In the genomic region with DNA sequence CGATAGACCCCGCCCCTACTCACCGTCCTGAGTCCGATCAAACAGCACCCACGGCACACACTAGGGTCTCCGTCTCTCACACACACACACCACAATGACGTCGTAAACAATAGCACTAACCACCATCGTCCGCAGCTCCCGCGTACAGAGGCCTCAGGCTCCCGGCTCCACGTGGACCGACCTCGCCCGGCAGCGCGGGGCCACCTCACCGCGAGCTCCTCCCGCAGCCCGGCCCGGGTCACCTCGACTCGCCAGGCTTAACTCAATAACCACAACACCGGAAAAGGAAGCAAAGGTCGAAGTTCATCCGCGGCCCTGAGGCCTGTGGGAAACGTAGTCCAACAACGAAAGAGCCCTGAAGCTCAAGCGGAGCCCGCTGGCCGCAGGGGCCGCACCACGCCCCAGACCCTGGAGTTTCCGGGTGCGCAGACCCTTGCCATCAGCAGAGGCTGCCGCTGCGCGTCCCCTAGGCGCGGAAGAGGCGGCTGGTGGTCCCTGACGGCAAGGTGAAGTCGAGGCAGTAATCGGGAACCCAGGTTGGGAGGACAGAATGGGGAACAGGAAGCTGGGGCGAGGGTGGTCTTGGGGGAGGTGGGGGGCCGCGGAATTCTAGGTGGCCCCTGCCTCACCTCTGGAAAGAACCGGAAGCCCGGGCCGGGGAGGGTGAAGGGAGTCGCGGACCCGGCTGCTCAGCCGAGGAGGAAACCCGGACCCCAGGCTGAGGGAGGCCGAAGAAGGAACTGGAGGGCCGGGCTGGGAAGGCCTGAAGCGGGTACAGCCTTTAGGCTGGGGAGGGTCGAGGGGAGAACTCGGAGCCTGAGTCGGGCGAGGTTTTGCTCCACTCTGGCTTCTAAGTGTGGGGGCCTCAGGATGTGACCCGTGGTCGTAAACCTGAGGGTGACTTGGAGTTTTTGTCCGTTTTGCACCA, we compare ENCODE assay signal across 1 cellular context.
TF ChIP-seq lines count a peak whose summit lies in the region.

A gene (minus strand): TSS at position 273 of the 928 bp plus-strand sequence. CDS start 946 bp downstream, outside the sequence.

TF ChIP-seq in WTC11, 78 proteins besides CTCF, POLR2A, EP300 and RAD21 (continued from another document and continues in another):
- TF ChIP-seq ZNF219 (CRISPR knock-in tag; IDR thresholded peaks at IDR 0.05; ENCODE audit: borderline replicate concordance) (no peak), TCF7 (CRISPR knock-in tag; IDR thresholded peaks at IDR 0.05; ENCODE audit: low read depth) (peak; percentile 64; the same call in 1 of the 2 replicates), SOX15 (CRISPR knock-in tag; IDR thresholded peaks at IDR 0.05) (no peak), ZNF138 (CRISPR knock-in tag; conservative IDR thresholded peaks at IDR 0.05) (no peak), ELF4 (CRISPR knock-in tag; IDR thresholded peaks at IDR 0.05; ENCODE audit: low read depth) (no peak), CBFB (CRISPR knock-in tag; IDR thresholded peaks at IDR 0.05; ENCODE audit: low read depth) (no peak), OVOL2 (CRISPR knock-in tag; IDR thresholded peaks at IDR 0.05; ENCODE audit: borderline replicate concordance) (no peak), NFE2L1 (CRISPR knock-in tag; IDR thresholded peaks at IDR 0.05) (no peak), ZNF416 (CRISPR knock-in tag; IDR thresholded peaks at IDR 0.05) (no peak), ZNF232 (CRISPR knock-in tag; IDR thresholded peaks at IDR 0.05) (peak; percentile 54; the same call in 1 of the 2 replicates), ESRRA (CRISPR knock-in tag; IDR thresholded peaks at IDR 0.05; ENCODE audit: borderline replicate concordance) (no peak), SP1 (CRISPR knock-in tag; conservative IDR thresholded peaks at IDR 0.05) (peak; percentile 72), MXD4 (CRISPR knock-in tag; IDR thresholded peaks at IDR 0.05; ENCODE audit: borderline replicate concordance) (no peak), JAZF1 (CRISPR knock-in tag; IDR thresholded peaks at IDR 0.05) (no peak), RORB (CRISPR knock-in tag; IDR thresholded peaks at IDR 0.05) (no peak), NFATC4 (CRISPR knock-in tag; IDR thresholded peaks at IDR 0.05) (no peak), ETV6 (CRISPR knock-in tag; IDR thresholded peaks at IDR 0.05) (peak; percentile 91; the same call in 1 of the 2 replicates), GABPB1 (CRISPR knock-in tag; IDR thresholded peaks at IDR 0.05) (peak; percentile 86), FOXK1 (CRISPR knock-in tag; IDR thresholded peaks at IDR 0.05) (peak; percentile 96), ZNF671 (CRISPR knock-in tag; IDR thresholded peaks at IDR 0.05) (no peak), TEAD4 (CRISPR knock-in tag; IDR thresholded peaks at IDR 0.05) (no peak), RELA (CRISPR knock-in tag; IDR thresholded peaks at IDR 0.05; ENCODE audit: borderline replicate concordance) (no peak), EMX1 (CRISPR knock-in tag; IDR thresholded peaks at IDR 0.05) (no peak), TEAD1 (CRISPR knock-in tag; IDR thresholded peaks at IDR 0.05) (peak; percentile 61; the same call in 1 of the 2 replicates)
- TF ChIP-seq, protein P1, sequence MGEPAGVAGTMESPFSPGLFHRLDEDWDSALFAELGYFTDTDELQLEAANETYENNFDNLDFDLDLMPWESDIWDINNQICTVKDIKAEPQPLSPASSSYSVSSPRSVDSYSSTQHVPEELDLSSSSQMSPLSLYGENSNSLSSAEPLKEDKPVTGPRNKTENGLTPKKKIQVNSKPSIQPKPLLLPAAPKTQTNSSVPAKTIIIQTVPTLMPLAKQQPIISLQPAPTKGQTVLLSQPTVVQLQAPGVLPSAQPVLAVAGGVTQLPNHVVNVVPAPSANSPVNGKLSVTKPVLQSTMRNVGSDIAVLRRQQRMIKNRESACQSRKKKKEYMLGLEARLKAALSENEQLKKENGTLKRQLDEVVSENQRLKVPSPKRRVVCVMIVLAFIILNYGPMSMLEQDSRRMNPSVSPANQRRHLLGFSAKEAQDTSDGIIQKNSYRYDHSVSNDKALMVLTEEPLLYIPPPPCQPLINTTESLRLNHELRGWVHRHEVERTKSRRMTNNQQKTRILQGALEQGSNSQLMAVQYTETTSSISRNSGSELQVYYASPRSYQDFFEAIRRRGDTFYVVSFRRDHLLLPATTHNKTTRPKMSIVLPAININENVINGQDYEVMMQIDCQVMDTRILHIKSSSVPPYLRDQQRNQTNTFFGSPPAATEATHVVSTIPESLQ (CRISPR knock-in tag; IDR thresholded peaks at IDR 0.05): no peak
- TF ChIP-seq, protein P2, sequence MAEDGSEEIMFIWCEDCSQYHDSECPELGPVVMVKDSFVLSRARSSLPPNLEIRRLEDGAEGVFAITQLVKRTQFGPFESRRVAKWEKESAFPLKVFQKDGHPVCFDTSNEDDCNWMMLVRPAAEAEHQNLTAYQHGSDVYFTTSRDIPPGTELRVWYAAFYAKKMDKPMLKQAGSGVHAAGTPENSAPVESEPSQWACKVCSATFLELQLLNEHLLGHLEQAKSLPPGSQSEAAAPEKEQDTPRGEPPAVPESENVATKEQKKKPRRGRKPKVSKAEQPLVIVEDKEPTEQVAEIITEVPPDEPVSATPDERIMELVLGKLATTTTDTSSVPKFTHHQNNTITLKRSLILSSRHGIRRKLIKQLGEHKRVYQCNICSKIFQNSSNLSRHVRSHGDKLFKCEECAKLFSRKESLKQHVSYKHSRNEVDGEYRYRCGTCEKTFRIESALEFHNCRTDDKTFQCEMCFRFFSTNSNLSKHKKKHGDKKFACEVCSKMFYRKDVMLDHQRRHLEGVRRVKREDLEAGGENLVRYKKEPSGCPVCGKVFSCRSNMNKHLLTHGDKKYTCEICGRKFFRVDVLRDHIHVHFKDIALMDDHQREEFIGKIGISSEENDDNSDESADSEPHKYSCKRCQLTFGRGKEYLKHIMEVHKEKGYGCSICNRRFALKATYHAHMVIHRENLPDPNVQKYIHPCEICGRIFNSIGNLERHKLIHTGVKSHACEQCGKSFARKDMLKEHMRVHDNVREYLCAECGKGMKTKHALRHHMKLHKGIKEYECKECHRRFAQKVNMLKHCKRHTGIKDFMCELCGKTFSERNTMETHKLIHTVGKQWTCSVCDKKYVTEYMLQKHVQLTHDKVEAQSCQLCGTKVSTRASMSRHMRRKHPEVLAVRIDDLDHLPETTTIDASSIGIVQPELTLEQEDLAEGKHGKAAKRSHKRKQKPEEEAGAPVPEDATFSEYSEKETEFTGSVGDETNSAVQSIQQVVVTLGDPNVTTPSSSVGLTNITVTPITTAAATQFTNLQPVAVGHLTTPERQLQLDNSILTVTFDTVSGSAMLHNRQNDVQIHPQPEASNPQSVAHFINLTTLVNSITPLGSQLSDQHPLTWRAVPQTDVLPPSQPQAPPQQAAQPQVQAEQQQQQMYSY (CRISPR knock-in tag; IDR thresholded peaks at IDR 0.05): no peak
- TF ChIP-seq, protein P3, sequence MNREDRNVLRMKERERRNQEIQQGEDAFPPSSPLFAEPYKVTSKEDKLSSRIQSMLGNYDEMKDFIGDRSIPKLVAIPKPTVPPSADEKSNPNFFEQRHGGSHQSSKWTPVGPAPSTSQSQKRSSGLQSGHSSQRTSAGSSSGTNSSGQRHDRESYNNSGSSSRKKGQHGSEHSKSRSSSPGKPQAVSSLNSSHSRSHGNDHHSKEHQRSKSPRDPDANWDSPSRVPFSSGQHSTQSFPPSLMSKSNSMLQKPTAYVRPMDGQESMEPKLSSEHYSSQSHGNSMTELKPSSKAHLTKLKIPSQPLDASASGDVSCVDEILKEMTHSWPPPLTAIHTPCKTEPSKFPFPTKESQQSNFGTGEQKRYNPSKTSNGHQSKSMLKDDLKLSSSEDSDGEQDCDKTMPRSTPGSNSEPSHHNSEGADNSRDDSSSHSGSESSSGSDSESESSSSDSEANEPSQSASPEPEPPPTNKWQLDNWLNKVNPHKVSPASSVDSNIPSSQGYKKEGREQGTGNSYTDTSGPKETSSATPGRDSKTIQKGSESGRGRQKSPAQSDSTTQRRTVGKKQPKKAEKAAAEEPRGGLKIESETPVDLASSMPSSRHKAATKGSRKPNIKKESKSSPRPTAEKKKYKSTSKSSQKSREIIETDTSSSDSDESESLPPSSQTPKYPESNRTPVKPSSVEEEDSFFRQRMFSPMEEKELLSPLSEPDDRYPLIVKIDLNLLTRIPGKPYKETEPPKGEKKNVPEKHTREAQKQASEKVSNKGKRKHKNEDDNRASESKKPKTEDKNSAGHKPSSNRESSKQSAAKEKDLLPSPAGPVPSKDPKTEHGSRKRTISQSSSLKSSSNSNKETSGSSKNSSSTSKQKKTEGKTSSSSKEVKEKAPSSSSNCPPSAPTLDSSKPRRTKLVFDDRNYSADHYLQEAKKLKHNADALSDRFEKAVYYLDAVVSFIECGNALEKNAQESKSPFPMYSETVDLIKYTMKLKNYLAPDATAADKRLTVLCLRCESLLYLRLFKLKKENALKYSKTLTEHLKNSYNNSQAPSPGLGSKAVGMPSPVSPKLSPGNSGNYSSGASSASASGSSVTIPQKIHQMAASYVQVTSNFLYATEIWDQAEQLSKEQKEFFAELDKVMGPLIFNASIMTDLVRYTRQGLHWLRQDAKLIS (CRISPR knock-in tag; IDR thresholded peaks at IDR 0.05; ENCODE audit: borderline replicate concordance): no peak; the same call in 1 of the 2 replicates
- TF ChIP-seq, protein P4, sequence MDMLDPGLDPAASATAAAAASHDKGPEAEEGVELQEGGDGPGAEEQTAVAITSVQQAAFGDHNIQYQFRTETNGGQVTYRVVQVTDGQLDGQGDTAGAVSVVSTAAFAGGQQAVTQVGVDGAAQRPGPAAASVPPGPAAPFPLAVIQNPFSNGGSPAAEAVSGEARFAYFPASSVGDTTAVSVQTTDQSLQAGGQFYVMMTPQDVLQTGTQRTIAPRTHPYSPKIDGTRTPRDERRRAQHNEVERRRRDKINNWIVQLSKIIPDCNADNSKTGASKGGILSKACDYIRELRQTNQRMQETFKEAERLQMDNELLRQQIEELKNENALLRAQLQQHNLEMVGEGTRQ (CRISPR knock-in tag; IDR thresholded peaks at IDR 0.05): peak; percentile 45; the same call in 1 of the 2 replicates
- TF ChIP-seq, protein P5, sequence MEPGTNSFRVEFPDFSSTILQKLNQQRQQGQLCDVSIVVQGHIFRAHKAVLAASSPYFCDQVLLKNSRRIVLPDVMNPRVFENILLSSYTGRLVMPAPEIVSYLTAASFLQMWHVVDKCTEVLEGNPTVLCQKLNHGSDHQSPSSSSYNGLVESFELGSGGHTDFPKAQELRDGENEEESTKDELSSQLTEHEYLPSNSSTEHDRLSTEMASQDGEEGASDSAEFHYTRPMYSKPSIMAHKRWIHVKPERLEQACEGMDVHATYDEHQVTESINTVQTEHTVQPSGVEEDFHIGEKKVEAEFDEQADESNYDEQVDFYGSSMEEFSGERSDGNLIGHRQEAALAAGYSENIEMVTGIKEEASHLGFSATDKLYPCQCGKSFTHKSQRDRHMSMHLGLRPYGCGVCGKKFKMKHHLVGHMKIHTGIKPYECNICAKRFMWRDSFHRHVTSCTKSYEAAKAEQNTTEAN (CRISPR knock-in tag; IDR thresholded peaks at IDR 0.05): peak; percentile 45; the same call in 1 of the 2 replicates
- TF ChIP-seq, protein P6, sequence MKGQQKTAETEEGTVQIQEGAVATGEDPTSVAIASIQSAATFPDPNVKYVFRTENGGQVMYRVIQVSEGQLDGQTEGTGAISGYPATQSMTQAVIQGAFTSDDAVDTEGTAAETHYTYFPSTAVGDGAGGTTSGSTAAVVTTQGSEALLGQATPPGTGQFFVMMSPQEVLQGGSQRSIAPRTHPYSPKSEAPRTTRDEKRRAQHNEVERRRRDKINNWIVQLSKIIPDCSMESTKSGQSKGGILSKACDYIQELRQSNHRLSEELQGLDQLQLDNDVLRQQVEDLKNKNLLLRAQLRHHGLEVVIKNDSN (CRISPR knock-in tag; IDR thresholded peaks at IDR 0.05): peak; percentile 56; the same call in 1 of the 2 replicates
- TF ChIP-seq, protein P7, sequence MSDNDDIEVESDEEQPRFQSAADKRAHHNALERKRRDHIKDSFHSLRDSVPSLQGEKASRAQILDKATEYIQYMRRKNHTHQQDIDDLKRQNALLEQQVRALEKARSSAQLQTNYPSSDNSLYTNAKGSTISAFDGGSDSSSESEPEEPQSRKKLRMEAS (CRISPR knock-in tag; IDR thresholded peaks at IDR 0.05): peak; percentile 94
- TF ChIP-seq, protein P8, sequence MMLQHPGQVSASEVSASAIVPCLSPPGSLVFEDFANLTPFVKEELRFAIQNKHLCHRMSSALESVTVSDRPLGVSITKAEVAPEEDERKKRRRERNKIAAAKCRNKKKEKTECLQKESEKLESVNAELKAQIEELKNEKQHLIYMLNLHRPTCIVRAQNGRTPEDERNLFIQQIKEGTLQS (CRISPR knock-in tag; conservative IDR thresholded peaks at IDR 0.05): no peak
- TF ChIP-seq, protein P9, sequence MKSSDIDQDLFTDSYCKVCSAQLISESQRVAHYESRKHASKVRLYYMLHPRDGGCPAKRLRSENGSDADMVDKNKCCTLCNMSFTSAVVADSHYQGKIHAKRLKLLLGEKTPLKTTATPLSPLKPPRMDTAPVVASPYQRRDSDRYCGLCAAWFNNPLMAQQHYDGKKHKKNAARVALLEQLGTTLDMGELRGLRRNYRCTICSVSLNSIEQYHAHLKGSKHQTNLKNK (CRISPR knock-in tag; IDR thresholded peaks at IDR 0.05): no peak
- TF ChIP-seq, protein P10, sequence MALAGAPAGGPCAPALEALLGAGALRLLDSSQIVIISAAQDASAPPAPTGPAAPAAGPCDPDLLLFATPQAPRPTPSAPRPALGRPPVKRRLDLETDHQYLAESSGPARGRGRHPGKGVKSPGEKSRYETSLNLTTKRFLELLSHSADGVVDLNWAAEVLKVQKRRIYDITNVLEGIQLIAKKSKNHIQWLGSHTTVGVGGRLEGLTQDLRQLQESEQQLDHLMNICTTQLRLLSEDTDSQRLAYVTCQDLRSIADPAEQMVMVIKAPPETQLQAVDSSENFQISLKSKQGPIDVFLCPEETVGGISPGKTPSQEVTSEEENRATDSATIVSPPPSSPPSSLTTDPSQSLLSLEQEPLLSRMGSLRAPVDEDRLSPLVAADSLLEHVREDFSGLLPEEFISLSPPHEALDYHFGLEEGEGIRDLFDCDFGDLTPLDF (CRISPR knock-in tag; IDR thresholded peaks at IDR 0.05): no peak
- TF ChIP-seq, protein P11, sequence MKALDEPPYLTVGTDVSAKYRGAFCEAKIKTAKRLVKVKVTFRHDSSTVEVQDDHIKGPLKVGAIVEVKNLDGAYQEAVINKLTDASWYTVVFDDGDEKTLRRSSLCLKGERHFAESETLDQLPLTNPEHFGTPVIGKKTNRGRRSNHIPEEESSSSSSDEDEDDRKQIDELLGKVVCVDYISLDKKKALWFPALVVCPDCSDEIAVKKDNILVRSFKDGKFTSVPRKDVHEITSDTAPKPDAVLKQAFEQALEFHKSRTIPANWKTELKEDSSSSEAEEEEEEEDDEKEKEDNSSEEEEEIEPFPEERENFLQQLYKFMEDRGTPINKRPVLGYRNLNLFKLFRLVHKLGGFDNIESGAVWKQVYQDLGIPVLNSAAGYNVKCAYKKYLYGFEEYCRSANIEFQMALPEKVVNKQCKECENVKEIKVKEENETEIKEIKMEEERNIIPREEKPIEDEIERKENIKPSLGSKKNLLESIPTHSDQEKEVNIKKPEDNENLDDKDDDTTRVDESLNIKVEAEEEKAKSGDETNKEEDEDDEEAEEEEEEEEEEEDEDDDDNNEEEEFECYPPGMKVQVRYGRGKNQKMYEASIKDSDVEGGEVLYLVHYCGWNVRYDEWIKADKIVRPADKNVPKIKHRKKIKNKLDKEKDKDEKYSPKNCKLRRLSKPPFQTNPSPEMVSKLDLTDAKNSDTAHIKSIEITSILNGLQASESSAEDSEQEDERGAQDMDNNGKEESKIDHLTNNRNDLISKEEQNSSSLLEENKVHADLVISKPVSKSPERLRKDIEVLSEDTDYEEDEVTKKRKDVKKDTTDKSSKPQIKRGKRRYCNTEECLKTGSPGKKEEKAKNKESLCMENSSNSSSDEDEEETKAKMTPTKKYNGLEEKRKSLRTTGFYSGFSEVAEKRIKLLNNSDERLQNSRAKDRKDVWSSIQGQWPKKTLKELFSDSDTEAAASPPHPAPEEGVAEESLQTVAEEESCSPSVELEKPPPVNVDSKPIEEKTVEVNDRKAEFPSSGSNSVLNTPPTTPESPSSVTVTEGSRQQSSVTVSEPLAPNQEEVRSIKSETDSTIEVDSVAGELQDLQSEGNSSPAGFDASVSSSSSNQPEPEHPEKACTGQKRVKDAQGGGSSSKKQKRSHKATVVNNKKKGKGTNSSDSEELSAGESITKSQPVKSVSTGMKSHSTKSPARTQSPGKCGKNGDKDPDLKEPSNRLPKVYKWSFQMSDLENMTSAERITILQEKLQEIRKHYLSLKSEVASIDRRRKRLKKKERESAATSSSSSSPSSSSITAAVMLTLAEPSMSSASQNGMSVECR (CRISPR knock-in tag; IDR thresholded peaks at IDR 0.05; ENCODE audit: borderline replicate concordance): peak; percentile 94
